9 cellular contexts compared by ENCODE assay signal in the genomic region with DNA sequence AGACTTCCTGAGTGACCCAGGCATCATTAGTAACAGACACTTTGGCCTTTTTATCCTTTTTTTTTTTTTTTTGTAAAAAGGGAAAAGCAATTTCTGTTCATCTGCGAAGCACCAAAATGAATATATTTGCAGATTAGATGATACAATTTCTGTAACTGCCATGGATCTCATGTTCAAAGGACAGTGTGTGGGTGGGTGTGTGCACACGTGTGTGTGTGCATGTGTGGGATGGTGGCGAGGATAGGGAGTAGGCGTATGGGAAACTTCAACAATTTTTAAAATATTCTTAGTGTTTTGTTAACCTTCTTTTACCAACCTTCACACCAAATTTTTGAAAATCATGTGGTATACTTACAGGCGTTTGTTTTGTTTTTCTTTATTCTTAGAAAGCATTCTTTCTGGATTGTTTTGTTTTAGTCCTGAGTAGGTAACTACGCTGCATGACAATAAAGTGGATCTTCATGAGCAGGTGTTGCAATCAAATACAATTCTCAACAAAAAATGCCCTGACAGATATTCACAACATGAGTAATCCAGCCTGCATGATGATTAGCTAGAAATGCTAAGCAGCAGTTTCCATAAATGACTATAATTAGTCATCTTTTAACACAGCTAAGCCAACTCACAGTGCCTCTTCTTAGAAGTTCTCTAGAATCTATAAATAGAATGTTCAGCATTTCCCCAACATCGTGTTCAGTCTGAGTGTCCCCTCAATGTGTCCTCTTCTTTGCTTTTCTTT. TPM values are rescaled to one million over a fixed set of nuclear protein-coding genes. Genes with fewer than 3 reads are reported as not detected.
DNase-seq lines count a peak whose midpoint lies in the region; ATAC-seq and TF ChIP-seq lines count a peak whose summit lies in the region.
"Had no signal": no experiment of that assay in that cellular context is flagged by ENCODE, and none has a peak within 500 bp of the region (broad histone marks: within the 10 kb centered on the region; RNA-seq: fewer than 3 reads in every experiment).

No MANE protein-coding gene starts in this region.

- peak overlapping the region; percentile 40 for H3K4me3 Mint-ChIP-seq in activated CD8-positive, alpha-beta memory T cell treated with anti-CD3 and anti-CD28 coated beads, Interleukin-2, amount 10 ng/mL, durations not matched to agents 7 days and 5 days
- H3K4me3 Mint-ChIP-seq in activated CD8-positive, alpha-beta T cell treated with anti-CD3 and anti-CD28 coated beads, Interleukin-2, amount 10 ng/mL, durations not matched to agents 7 days and 5 days: no peak overlapping the region
- no peak overlapping the region for H3K4me3 Mint-ChIP-seq in mesothelial cell of epicardium

- H3K9me3 ChIP-seq in gastrocnemius medialis (no peaks in the 10 kb centered on the region), prostate gland (no peaks in the 10 kb centered on the region)
- H3K9me3 ChIP-seq: pancreas had no signal

- H3K27ac ChIP-seq in gastrocnemius medialis (no peak overlapping the region), prostate gland (peak overlapping the region in 1 of 2 donors; percentile 43)
- H3K27ac ChIP-seq: pancreas had no signal

- DNase-seq in activated CD8-positive, alpha-beta memory T cell treated with anti-CD3 and anti-CD28 coated beads, Interleukin-2, amount 10 ng/mL, durations not matched to agents 7 days and 5 days: no peak
- no peak for DNase-seq in activated CD8-positive, alpha-beta memory T cell treated with anti-CD3 and anti-CD28 coated beads, Interleukin-2, amount 50 U/mL, for 48 hours
- no peak for DNase-seq in activated CD8-positive, alpha-beta T cell treated with anti-CD3 and anti-CD28 coated beads, Interleukin-2, amount 10 ng/mL, durations not matched to agents 7 days and 5 days
- DNase-seq in middle frontal gyrus (ENCODE audit: extremely low spot score, low spot score): peak; percentile 18
- no peak for DNase-seq in gastrocnemius medialis
- no peak for DNase-seq in mesothelial cell of epicardium (ENCODE audit: low spot score in 2 of 2, unreplicated experiment in 2 of 2)
- no peak for DNase-seq in prostate gland (ENCODE audit: low spot score)
- DNase-seq: pancreas had no signal

- peaks cover 3% of the 10 kb centered on the region for H3K36me3 Mint-ChIP-seq in activated CD8-positive, alpha-beta memory T cell treated with anti-CD3 and anti-CD28 coated beads, Interleukin-2, amount 10 ng/mL, durations not matched to agents 7 days and 5 days
- no peaks in the 10 kb centered on the region for H3K36me3 Mint-ChIP-seq in activated CD8-positive, alpha-beta T cell treated with anti-CD3 and anti-CD28 coated beads, Interleukin-2, amount 10 ng/mL, durations not matched to agents 7 days and 5 days (ENCODE audit: low read depth)
- no peaks in the 10 kb centered on the region for H3K36me3 Mint-ChIP-seq in mesothelial cell of epicardium

- peak overlapping the region; percentile 89 for H3K27ac Mint-ChIP-seq in activated CD8-positive, alpha-beta memory T cell treated with anti-CD3 and anti-CD28 coated beads, Interleukin-2, amount 10 ng/mL, durations not matched to agents 7 days and 5 days
- H3K27ac Mint-ChIP-seq in activated CD8-positive, alpha-beta T cell treated with anti-CD3 and anti-CD28 coated beads, Interleukin-2, amount 10 ng/mL, durations not matched to agents 7 days and 5 days: peak overlapping the region; percentile 39
- H3K27ac Mint-ChIP-seq in mesothelial cell of epicardium: no peak overlapping the region

- CTCF ChIA-PET in activated CD8-positive, alpha-beta memory T cell treated with anti-CD3 and anti-CD28 coated beads, Interleukin-2, amount 10 ng/mL, durations not matched to agents 7 days and 5 days (lab: Charles Lee): interaction anchor here (1.1 to 7.7 kb wide), 4 partner anchors 20 to 473 kb away, joined by 6 to 126 read pairs (median 7); no protein-coding TSS in a partner anchor
- CTCF ChIA-PET in activated CD8-positive, alpha-beta T cell treated with anti-CD3 and anti-CD28 coated beads, Interleukin-2, amount 10 ng/mL, durations not matched to agents 7 days and 5 days (lab: Charles Lee): interaction anchor here (1.2 to 7.8 kb wide), 3 partner anchors 9 to 475 kb away, joined by 4 to 135 read pairs (median 6); no protein-coding TSS in a partner anchor

- POLR2A ChIA-PET in activated CD8-positive, alpha-beta T cell treated with anti-CD3 and anti-CD28 coated beads, Interleukin-2, amount 10 ng/mL, durations not matched to agents 7 days and 5 days (lab: Charles Lee): no interaction called here

- H3K27me3 Mint-ChIP-seq in activated CD8-positive, alpha-beta memory T cell treated with anti-CD3 and anti-CD28 coated beads, Interleukin-2, amount 10 ng/mL, durations not matched to agents 7 days and 5 days: no peaks in the 10 kb centered on the region
- peaks cover 3% of the 10 kb centered on the region for H3K27me3 Mint-ChIP-seq in activated CD8-positive, alpha-beta T cell treated with anti-CD3 and anti-CD28 coated beads, Interleukin-2, amount 10 ng/mL, durations not matched to agents 7 days and 5 days (ENCODE audit: low read depth)
- peaks cover 10% of the 10 kb centered on the region for H3K27me3 Mint-ChIP-seq in mesothelial cell of epicardium (ENCODE audit: low read depth)

- H3K4me1 Mint-ChIP-seq in activated CD8-positive, alpha-beta memory T cell treated with anti-CD3 and anti-CD28 coated beads, Interleukin-2, amount 10 ng/mL, durations not matched to agents 7 days and 5 days: peaks cover 33% of the 10 kb centered on the region
- peaks cover 21% of the 10 kb centered on the region for H3K4me1 Mint-ChIP-seq in activated CD8-positive, alpha-beta T cell treated with anti-CD3 and anti-CD28 coated beads, Interleukin-2, amount 10 ng/mL, durations not matched to agents 7 days and 5 days (ENCODE audit: low read depth)
- peaks cover 55% of the 10 kb centered on the region for H3K4me1 Mint-ChIP-seq in mesothelial cell of epicardium

- no peaks in the 10 kb centered on the region for H3K27me3 ChIP-seq in gastrocnemius medialis
- H3K27me3 ChIP-seq in prostate gland (replicated peaks; ENCODE audit: insufficient read depth): no peaks in the 10 kb centered on the region
- H3K27me3 ChIP-seq: pancreas had no signal

- peak; percentile 91 for ATAC-seq in activated CD8-positive, alpha-beta memory T cell treated with anti-CD3 and anti-CD28 coated beads, Interleukin-2, amount 10 ng/mL, durations not matched to agents 7 days and 5 days
- ATAC-seq in HG02885 (IDR thresholded peaks at IDR 0.05; ENCODE audit: poor library complexity, unreplicated experiment): peak; percentile 75
- ATAC-seq in activated CD8-positive, alpha-beta T cell treated with anti-CD3 and anti-CD28 coated beads, Interleukin-2, amount 10 ng/mL, durations not matched to agents 7 days and 5 days: peak; percentile 36
- ATAC-seq in gastrocnemius medialis: no peak

- in situ Hi-C loops in gastrocnemius medialis (cut with MboI; ENCODE audit: low sequenced_read_pairs in 4 of 4): no loop called here

- H3K4me1 ChIP-seq in gastrocnemius medialis (peaks cover 0 to 7% of the 10 kb centered on the region in 2 donors), prostate gland (replicated peaks) (no peaks in the 10 kb centered on the region)

- intact Hi-C loops in gastrocnemius medialis (cut with DNase I; ENCODE audit: low total_unique reads) (no loop called here), prostate gland (cut with DNase I) (no loop called here)

- TF ChIP-seq CTCF in gastrocnemius medialis (IDR thresholded peaks at IDR 0.05 in 4 of 5, conservative IDR thresholded peaks at IDR 0.05 in 1 of 5) (no peak), mesothelial cell of epicardium (IDR thresholded peaks at IDR 0.05; ENCODE audit: unreplicated experiment) (no peak), prostate gland (IDR thresholded peaks at IDR 0.05) (no peak)

- no peaks in the 10 kb centered on the region for H3K9me3 Mint-ChIP-seq in activated CD8-positive, alpha-beta memory T cell treated with anti-CD3 and anti-CD28 coated beads, Interleukin-2, amount 10 ng/mL, durations not matched to agents 7 days and 5 days (ENCODE audit: low read depth)
- no peaks in the 10 kb centered on the region for H3K9me3 Mint-ChIP-seq in activated CD8-positive, alpha-beta T cell treated with anti-CD3 and anti-CD28 coated beads, Interleukin-2, amount 10 ng/mL, durations not matched to agents 7 days and 5 days (ENCODE audit: insufficient read depth)
- H3K9me3 Mint-ChIP-seq in mesothelial cell of epicardium: no peaks in the 10 kb centered on the region

- TF ChIP-seq POLR2A in gastrocnemius medialis (IDR thresholded peaks at IDR 0.05): no peak
- TF ChIP-seq POLR2A in prostate gland (IDR thresholded peaks at IDR 0.05): no peak

- 79% methylated on average over 7 of the region's 7 CpGs for WGBS in prostate gland

- H3K4me3 ChIP-seq in gastrocnemius medialis (no peak overlapping the region), prostate gland (no peak overlapping the region)
- H3K4me3 ChIP-seq: pancreas had no signal

- H3K36me3 ChIP-seq in gastrocnemius medialis (no peaks in the 10 kb centered on the region), prostate gland (no peaks in the 10 kb centered on the region)
- H3K36me3 ChIP-seq: pancreas had no signal

RNA-seq across cellular contexts. Expression of gene RMDN2, which starts 53.5 kb away (rescaled TPM):
- total RNA-seq in activated CD8-positive, alpha-beta memory T cell treated with anti-CD3 and anti-CD28 coated beads, Interleukin-2, amount 10 ng/mL, durations not matched to agents 7 days and 5 days: 1 to 10 TPM; 1.5 to 1.6 TPM
- total RNA-seq in activated CD8-positive, alpha-beta T cell treated with anti-CD3 and anti-CD28 coated beads, Interleukin-2, amount 10 ng/mL, durations not matched to agents 7 days and 5 days: 1 to 10 TPM; 1.9 to 2.2 TPM
- total RNA-seq in gastrocnemius medialis (1 to 10 TPM; 2.7 to 6.3 (median 3.3) TPM), mesothelial cell of epicardium (9.0 to 12.9 TPM (median 9.3 TPM) in 3 replicates), prostate gland (1 to 10 TPM; 9.0 to 9.2 TPM)

Comparison
In these comparisons a context has a peak if more than half of its experiments do, and no peak if none do; other contexts are left out.
1. ATAC-seq: peak in activated CD8-positive, alpha-beta memory T cell treated with anti-CD3 and anti-CD28 coated beads, Interleukin-2, amount 10 ng/mL, durations not matched to agents 7 days and 5 days (single experiment), HG02885 (single experiment) and activated CD8-positive, alpha-beta T cell treated with anti-CD3 and anti-CD28 coated beads, Interleukin-2, amount 10 ng/mL, durations not matched to agents 7 days and 5 days (single experiment); none in gastrocnemius medialis (0 of 2).